Comparison of ENCODE assay signal across 8 cellular contexts in genomic region chr1:150486966-150487762, GRCh38. TPM values are rescaled to one million over a fixed set of nuclear protein-coding genes. Genes with fewer than 3 reads are reported as not detected.
DNase-seq lines count a peak whose midpoint lies in the region; ATAC-seq, FAIRE-seq and TF ChIP-seq lines count a peak whose summit lies in the region.

Gene TARS2 (plus strand): TSS chr1:150487419. CDS start chr1:150487451, 32 bp downstream.

- H2AFZ ChIP-seq in astrocyte (ENCODE audit: low read depth, low read length): peak within 1 kb of the TSS; percentile 82

- H3K36me3 Mint-ChIP-seq in astrocyte (ENCODE audit: low read depth, unreplicated experiment): peaks cover 10% of the 10 kb centered on the region

- intact Hi-C loops in T-helper 2 cell treated with Interferon-gamma antibody and Interleukin-4, amounts not matched to agents 100 ng/mL and 5 ng/mL, for 36 hours (cut with micrococcal nuclease): loop anchor here (1.0 to 10.0 kb wide), 7 partner anchors 28 to 476 kb away; partner anchors contain the start of genes APH1A, ENSA, FALEC and OTUD7B
- intact Hi-C loops in aorta (cut with DNase I): loop anchor here in 1 of 2 donors (5.0 kb wide), 1 partner anchor 45 kb away; no protein-coding TSS in a partner anchor

- peak within 1 kb of the TSS; percentile 90 for H3K4me2 ChIP-seq in astrocyte (ENCODE audit: low read length)

- H3K27me3 Mint-ChIP-seq in astrocyte (ENCODE audit: low read depth, unreplicated experiment): no peaks in the 10 kb centered on the region

- DNase-seq in NCI-H187 treated with DMSO at 0.1 percent for 48 hours (lab: John Stamatoyannopoulos, UW) (peak; percentile 100), astrocyte (ENCODE audit: low read depth) (peak; percentile 98), hepatic stellate cell (ENCODE audit: low spot score) (peak; percentile 96), aorta (peak; percentile 93 to 95)

- no peak for FAIRE-seq in astrocyte (lab: Jason Lieb, UNC)

- no peaks in the 10 kb centered on the region for H3K4me1 Mint-ChIP-seq in astrocyte (ENCODE audit: low read depth, unreplicated experiment)

- no peaks in the 10 kb centered on the region for H4K20me1 ChIP-seq in astrocyte (ENCODE audit: insufficient read depth, low read length)

- H3K9me3 Mint-ChIP-seq in astrocyte (ENCODE audit: unreplicated experiment): no peaks in the 10 kb centered on the region

- H3K36me3 ChIP-seq in astrocyte (ENCODE audit: insufficient read depth, low read length): peaks cover 19% of the 10 kb centered on the region
- H3K36me3 ChIP-seq in rectal smooth muscle tissue (ENCODE audit: control insufficient read depth, insufficient read depth, low read length): peaks cover 7% of the 10 kb centered on the region
- H3K36me3 ChIP-seq in aorta (ENCODE audit: control insufficient read depth in 1 of 2, insufficient read depth in 2 of 2, low read length in 1 of 2): peaks cover 0 to 4% of the 10 kb centered on the region in 2 donors

- H3K27ac Mint-ChIP-seq in astrocyte (ENCODE audit: unreplicated experiment): peak within 1 kb of the TSS; percentile 48

- peaks cover 14% of the 10 kb centered on the region for H3K79me2 ChIP-seq in astrocyte (ENCODE audit: insufficient read depth, low read length)

- no peaks in the 10 kb centered on the region for H3K9me3 ChIP-seq in astrocyte (ENCODE audit: insufficient read depth, low read depth, low read length)
- H3K9me3 ChIP-seq in aorta (ENCODE audit: control insufficient read depth, low read length): no peaks in the 10 kb centered on the region

- H3K4me3 ChIP-seq in astrocyte (ENCODE audit: insufficient read depth, low read depth, low read length) (peak within 1 kb of the TSS; percentile 69), rectal smooth muscle tissue (ENCODE audit: low read length) (peak within 1 kb of the TSS; percentile 94), aorta (ENCODE audit: low read length in 2 of 2) (peak within 1 kb of the TSS; percentile 63 to 68)

- H3K4me3 Mint-ChIP-seq in astrocyte (ENCODE audit: unreplicated experiment): peak within 1 kb of the TSS; percentile 96

- peaks cover 7% of the 10 kb centered on the region for H3K4me1 ChIP-seq in astrocyte (ENCODE audit: insufficient read depth, low read length)
- H3K4me1 ChIP-seq in rectal smooth muscle tissue (ENCODE audit: control insufficient read depth, insufficient read depth, low read length): no peaks in the 10 kb centered on the region
- no peaks in the 10 kb centered on the region for H3K4me1 ChIP-seq in aorta (ENCODE audit: control insufficient read depth in 1 of 2, insufficient read depth in 2 of 2, low read length in 2 of 2)

- TF ChIP-seq CTCF in astrocyte (IDR thresholded peaks at IDR 0.05; ENCODE audit: insufficient read depth, low read depth, low read length): no peak

- H3K27me3 ChIP-seq in astrocyte (ENCODE audit: insufficient read depth, low read length) (no peaks in the 10 kb centered on the region), rectal smooth muscle tissue (ENCODE audit: control insufficient read depth, insufficient read depth, low read length) (no peaks in the 10 kb centered on the region), aorta (ENCODE audit: control insufficient read depth in 1 of 2, insufficient read depth in 2 of 2, low read length in 1 of 2) (no peaks in the 10 kb centered on the region)

- 0% methylated on average over 30 of the region's 30 CpGs for WGBS in aorta, 2 donors

- peak; percentile 99 for ATAC-seq in GM18502 (IDR thresholded peaks at IDR 0.05; ENCODE audit: poor library complexity, unreplicated experiment)
- peak; percentile 99 for ATAC-seq in HG02943 (IDR thresholded peaks at IDR 0.05; ENCODE audit: low read depth, unreplicated experiment)
- ATAC-seq in aorta (ENCODE audit: low FRiP score): peak; percentile 100

- H3K9ac ChIP-seq in astrocyte (ENCODE audit: low read length) (peak within 1 kb of the TSS; percentile 86), rectal smooth muscle tissue (ENCODE audit: low read length) (peak within 1 kb of the TSS; percentile 80)

- H3K27ac ChIP-seq in astrocyte (ENCODE audit: low read depth, low read length) (peak within 1 kb of the TSS; percentile 72), rectal smooth muscle tissue (ENCODE audit: low read depth, low read length) (peak within 1 kb of the TSS; percentile 74), aorta (ENCODE audit: low read depth in 1 of 2, low read length in 2 of 2) (no peak within 1 kb of the TSS)

RNA-seq across cellular contexts. Expression of gene TARS2, which starts in this region (rescaled TPM):
- 38.7 and 40.2 TPM in 2 replicates for total RNA-seq in T-helper 2 cell treated with Interferon-gamma antibody and Interleukin-4, amounts not matched to agents 100 ng/mL and 5 ng/mL, for 36 hours
- total RNA-seq in astrocyte (15.5 and 15.7 TPM in 2 replicates), aorta (10 to 100 TPM; 10.6 to 16.9 TPM)
- polyA plus RNA-seq in aorta: 10 to 100 TPM in 1 of 2 donors, 1 to 10 TPM in 1; 8.4 to 18.6 TPM

Comparison
In these comparisons a context has a peak if more than half of its experiments do, and no peak if none do; other contexts are left out.
1. H3K27ac ChIP-seq: peak in astrocyte (single experiment) and rectal smooth muscle tissue (single experiment); none in aorta (0 of 2).
2. Peak in every context shown above with its lines, with median percentiles within 50 percentile points of each other: ATAC-seq, DNase-seq and H3K4me3 ChIP-seq.